8 cellular contexts compared by ENCODE assay signal in genomic region chr3:79086514-79086913, GRCh38.
DNase-seq lines count a peak whose midpoint lies in the region; ATAC-seq and TF ChIP-seq lines count a peak whose summit lies in the region.

No MANE protein-coding gene starts in this region.

- POLR2A ChIA-PET in CD8-positive, alpha-beta T cell (lab: Charles Lee) = no interaction called here

- H3K27me3 ChIP-seq in GM23248 (replicated peaks; ENCODE audit: insufficient read depth) (no peaks in the 10 kb centered on the region), KMS-11 (ENCODE audit: insufficient read depth, low read depth) (no peaks in the 10 kb centered on the region), RWPE2 (ENCODE audit: insufficient read depth, poor library complexity, severe bottlenecking) (peaks cover 16% of the 10 kb centered on the region), dorsolateral prefrontal cortex (no peaks in the 10 kb centered on the region)
- no peaks in the 10 kb centered on the region for H3K27me3 ChIP-seq in CD8-positive, alpha-beta T cell (ENCODE audit: insufficient read depth, low read length)

- H3F3A ChIP-seq in GM23248 (ENCODE audit: insufficient read depth) = no peaks in the 10 kb centered on the region

- peaks cover 12% of the 10 kb centered on the region for H3K9me3 Mint-ChIP-seq in activated naive CD4-positive, alpha-beta T cell treated with anti-CD3 and anti-CD28 coated beads for 36 hours
- peaks cover 2% of the 10 kb centered on the region for H3K9me3 Mint-ChIP-seq in CD8-positive, alpha-beta T cell

- no peak overlapping the region for H3K9ac ChIP-seq in GM23248
- no peak overlapping the region for H3K9ac ChIP-seq in KMS-11

- 3% methylated on average over 6 of the region's 6 CpGs for WGBS in GM23248 (ENCODE audit: low coverage in 1 of 2, low lambda C conversion rate in 2 of 2, missing lambda C conversion rate in 2 of 2), 2 experiments

- H3K4me3 ChIP-seq in GM23248 = no peak overlapping the region
- H3K4me3 ChIP-seq in KMS-11 (IDR thresholded peaks at IDR 0.05; ENCODE audit: insufficient read depth, low read depth, low read length) = no peak overlapping the region
- H3K4me3 ChIP-seq in RWPE2 (ENCODE audit: severe bottlenecking) = no peak overlapping the region
- peak overlapping the region in 7 of 59 donors; percentile 5 to 28 (median 21) for H3K4me3 ChIP-seq in dorsolateral prefrontal cortex
- H3K4me3 ChIP-seq in CD8-positive, alpha-beta T cell (ENCODE audit: low read depth, low read length) = no peak overlapping the region

- no peaks in the 10 kb centered on the region for H3K4me1 Mint-ChIP-seq in activated naive CD4-positive, alpha-beta T cell treated with anti-CD3 and anti-CD28 coated beads for 36 hours (ENCODE audit: low read depth)
- H3K4me1 Mint-ChIP-seq in CD8-positive, alpha-beta T cell (ENCODE audit: low read depth) = no peaks in the 10 kb centered on the region

- peak; percentile 32 for DNase-seq in activated naive CD4-positive, alpha-beta T cell treated with anti-CD3 and anti-CD28 coated beads for 36 hours
- no peak for DNase-seq in activated naive CD4-positive, alpha-beta T cell (lab: John Stamatoyannopoulos, UW)
- peak; percentile 68 for DNase-seq in GM23248
- no peak for DNase-seq in RWPE2 (ENCODE audit: low spot score)
- peak in 7 of 10 donors; percentile 31 to 57 (median 37) for DNase-seq in dorsolateral prefrontal cortex
- peak; percentile 43 for DNase-seq in midbrain (lab: John Stamatoyannopoulos, UW)
- DNase-seq in CD8-positive, alpha-beta T cell = no peak

- no peak overlapping the region for H3K27ac Mint-ChIP-seq in activated naive CD4-positive, alpha-beta T cell treated with anti-CD3 and anti-CD28 coated beads for 36 hours
- no peak overlapping the region for H3K27ac Mint-ChIP-seq in CD8-positive, alpha-beta T cell

- H3K9me2 ChIP-seq in GM23248 (ENCODE audit: insufficient read depth) = no peaks in the 10 kb centered on the region

- H3K27me3 Mint-ChIP-seq in activated naive CD4-positive, alpha-beta T cell treated with anti-CD3 and anti-CD28 coated beads for 36 hours (ENCODE audit: low read depth) = no peaks in the 10 kb centered on the region
- peaks cover 2% of the 10 kb centered on the region for H3K27me3 Mint-ChIP-seq in CD8-positive, alpha-beta T cell (ENCODE audit: low read depth)

- H3K27ac ChIP-seq in GM23248 = no peak overlapping the region
- H3K27ac ChIP-seq in KMS-11 = no peak overlapping the region
- H3K27ac ChIP-seq in RWPE2 (ENCODE audit: poor library complexity, severe bottlenecking) = no peak overlapping the region
- H3K27ac ChIP-seq in dorsolateral prefrontal cortex = no peak overlapping the region
- no peak overlapping the region for H3K27ac ChIP-seq in CD8-positive, alpha-beta T cell (ENCODE audit: low read depth, low read length)

- peak; percentile 63 for TF ChIP-seq CTCF in KMS-11 (conservative IDR thresholded peaks at IDR 0.05; ENCODE audit: low read depth, low read length)
- TF ChIP-seq CTCF in RWPE2 (IDR thresholded peaks at IDR 0.05; ENCODE audit: poor library complexity, severe bottlenecking) = peak; percentile 89
- peak; percentile 52 to 87 (median 77) for TF ChIP-seq CTCF in dorsolateral prefrontal cortex (IDR thresholded peaks at IDR 0.05 in 54 of 56, conservative IDR thresholded peaks at IDR 0.05 in 2 of 56; ENCODE audit: low read depth in 1 of 56, partially characterized antibody in 56 of 56)
- no peak for TF ChIP-seq CTCF in CD8-positive, alpha-beta T cell (IDR thresholded peaks at IDR 0.05)

- CTCF ChIA-PET in activated naive CD4-positive, alpha-beta T cell treated with anti-CD3 and anti-CD28 coated beads for 36 hours (lab: Charles Lee) = interaction anchor here (0.6 to 1.1 kb wide), 11 partner anchors 11 to 1025 kb away, joined by 3 to 8 read pairs (median 4); no protein-coding TSS in a partner anchor
- CTCF ChIA-PET in CD8-positive, alpha-beta T cell (lab: Charles Lee) = no interaction called here

- H3K9me3 ChIP-seq in GM23248 (ENCODE audit: low read depth) (no peaks in the 10 kb centered on the region), RWPE2 (ENCODE audit: severe bottlenecking) (no peaks in the 10 kb centered on the region)
- no peaks in the 10 kb centered on the region for H3K9me3 ChIP-seq in CD8-positive, alpha-beta T cell (ENCODE audit: low read length)

- H4K20me1 ChIP-seq in GM23248 (ENCODE audit: insufficient read depth) (no peaks in the 10 kb centered on the region; the same call in 1 of the 2 replicates), KMS-11 (ENCODE audit: insufficient read depth) (no peaks in the 10 kb centered on the region)

- H3K4me2 ChIP-seq in GM23248 (ENCODE audit: unreplicated experiment) (no peak overlapping the region), KMS-11 (no peak overlapping the region)

- ATAC-seq in RWPE2 (ENCODE audit: low read depth) = peak; percentile 68
- no peak for ATAC-seq in CD8-positive, alpha-beta T cell

- no peak overlapping the region for H3K4me3 Mint-ChIP-seq in activated naive CD4-positive, alpha-beta T cell treated with anti-CD3 and anti-CD28 coated beads for 36 hours
- no peak overlapping the region for H3K4me3 Mint-ChIP-seq in CD8-positive, alpha-beta T cell

- H3K4me1 ChIP-seq in GM23248 (ENCODE audit: insufficient read depth) (peaks cover 8% of the 10 kb centered on the region), KMS-11 (ENCODE audit: low read depth, poor library complexity, severe bottlenecking) (no peaks in the 10 kb centered on the region), RWPE2 (ENCODE audit: insufficient read depth, poor library complexity, severe bottlenecking) (no peaks in the 10 kb centered on the region)
- H3K4me1 ChIP-seq in CD8-positive, alpha-beta T cell (ENCODE audit: insufficient read depth, low read length) = no peaks in the 10 kb centered on the region

- intact Hi-C loops in activated naive CD4-positive, alpha-beta T cell treated with anti-CD3 and anti-CD28 coated beads for 36 hours (cut with micrococcal nuclease) = loop anchor here (1.0 to 5.0 kb wide), 2 partner anchors 276 to 411 kb away; no protein-coding TSS in a partner anchor
- intact Hi-C loops in dorsolateral prefrontal cortex (cut with DNase I) = no loop called here
- intact Hi-C loops in CD8-positive, alpha-beta T cell (cut with DNase I, micrococcal nuclease) = no loop called here

- H2AFZ ChIP-seq in GM23248 = no peak overlapping the region
- H2AFZ ChIP-seq in KMS-11 (ENCODE audit: low read depth) = no peak overlapping the region

- H3K36me3 Mint-ChIP-seq in activated naive CD4-positive, alpha-beta T cell treated with anti-CD3 and anti-CD28 coated beads for 36 hours (ENCODE audit: low read depth) = no peaks in the 10 kb centered on the region
- no peaks in the 10 kb centered on the region for H3K36me3 Mint-ChIP-seq in CD8-positive, alpha-beta T cell

- H3K36me3 ChIP-seq in GM23248 (ENCODE audit: low read depth) (no peaks in the 10 kb centered on the region), KMS-11 (ENCODE audit: insufficient read depth) (no peaks in the 10 kb centered on the region), RWPE2 (ENCODE audit: low read depth) (no peaks in the 10 kb centered on the region)
- H3K36me3 ChIP-seq in CD8-positive, alpha-beta T cell (ENCODE audit: insufficient read depth, low read length) = no peaks in the 10 kb centered on the region

- no peaks in the 10 kb centered on the region for H3K79me2 ChIP-seq in GM23248 (ENCODE audit: insufficient read depth)
- H3K79me2 ChIP-seq in KMS-11 (ENCODE audit: insufficient read depth, low read depth) = no peaks in the 10 kb centered on the region

- in situ Hi-C loops in GM23248 (cut with MboI) = no loop called here

Comparison
In these comparisons a context has a peak if more than half of its experiments do, and no peak if none do; other contexts are left out.
1. DNase-seq: peak in activated naive CD4-positive, alpha-beta T cell treated with anti-CD3 and anti-CD28 coated beads for 36 hours (single experiment), GM23248 (single experiment), dorsolateral prefrontal cortex (7 of 10) and midbrain (single experiment); none in activated naive CD4-positive, alpha-beta T cell (0 of 4), RWPE2 (single experiment) and CD8-positive, alpha-beta T cell (0 of 7).